In the genomic region with DNA sequence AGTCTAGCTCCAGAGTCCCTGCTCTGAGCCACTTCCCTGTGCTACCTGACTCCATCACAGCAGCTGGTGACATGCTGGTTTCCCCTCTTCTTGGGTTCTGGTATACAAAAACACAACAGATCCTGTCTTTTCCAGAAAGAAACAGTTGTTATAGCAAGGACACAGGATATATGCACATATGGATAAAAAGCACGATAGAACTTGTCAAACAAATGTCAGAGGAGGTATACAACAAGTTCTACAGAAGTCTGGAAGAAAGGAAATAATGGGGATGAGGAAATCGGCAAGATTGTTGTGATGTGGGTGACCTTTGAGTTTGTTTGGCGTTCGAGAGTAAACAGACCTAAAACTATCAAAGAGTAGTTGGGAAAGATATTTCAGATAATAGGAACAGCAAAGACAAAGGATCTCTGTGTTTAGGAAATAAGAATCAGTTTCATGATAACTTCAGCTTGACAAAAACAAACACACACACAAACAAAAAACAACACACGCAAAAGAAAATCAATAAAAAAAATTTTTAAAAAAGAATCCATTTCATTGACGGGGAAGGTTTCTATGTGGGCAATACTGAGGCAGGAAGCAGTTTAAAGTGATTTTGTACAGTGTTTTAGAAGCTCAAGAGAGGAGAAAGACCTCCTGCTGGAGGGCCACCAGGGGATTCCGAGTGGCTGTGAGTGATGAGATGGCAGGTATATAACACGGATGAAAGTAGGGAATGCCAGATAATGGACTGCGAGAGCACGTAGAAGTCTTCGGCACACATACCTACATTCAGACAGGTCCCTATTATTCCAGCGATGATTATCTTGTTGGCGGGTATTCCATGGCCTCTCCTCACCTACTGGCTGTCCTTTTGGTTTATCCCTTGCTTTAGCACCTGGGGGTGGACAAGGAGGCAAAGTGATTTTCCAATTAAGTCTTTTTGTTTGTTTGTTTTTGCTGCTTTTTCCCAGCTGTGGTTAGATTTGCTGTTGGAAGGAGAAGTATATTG, we compare ENCODE assay signal across 1 cellular context.
TF ChIP-seq lines count a peak whose summit lies in the region.

No MANE protein-coding gene starts in this region.

TF ChIP-seq in HepG2, 621 proteins besides CTCF, POLR2A, EP300 and RAD21 (continued from another document and continues in another):
- TF ChIP-seq, protein P1, sequence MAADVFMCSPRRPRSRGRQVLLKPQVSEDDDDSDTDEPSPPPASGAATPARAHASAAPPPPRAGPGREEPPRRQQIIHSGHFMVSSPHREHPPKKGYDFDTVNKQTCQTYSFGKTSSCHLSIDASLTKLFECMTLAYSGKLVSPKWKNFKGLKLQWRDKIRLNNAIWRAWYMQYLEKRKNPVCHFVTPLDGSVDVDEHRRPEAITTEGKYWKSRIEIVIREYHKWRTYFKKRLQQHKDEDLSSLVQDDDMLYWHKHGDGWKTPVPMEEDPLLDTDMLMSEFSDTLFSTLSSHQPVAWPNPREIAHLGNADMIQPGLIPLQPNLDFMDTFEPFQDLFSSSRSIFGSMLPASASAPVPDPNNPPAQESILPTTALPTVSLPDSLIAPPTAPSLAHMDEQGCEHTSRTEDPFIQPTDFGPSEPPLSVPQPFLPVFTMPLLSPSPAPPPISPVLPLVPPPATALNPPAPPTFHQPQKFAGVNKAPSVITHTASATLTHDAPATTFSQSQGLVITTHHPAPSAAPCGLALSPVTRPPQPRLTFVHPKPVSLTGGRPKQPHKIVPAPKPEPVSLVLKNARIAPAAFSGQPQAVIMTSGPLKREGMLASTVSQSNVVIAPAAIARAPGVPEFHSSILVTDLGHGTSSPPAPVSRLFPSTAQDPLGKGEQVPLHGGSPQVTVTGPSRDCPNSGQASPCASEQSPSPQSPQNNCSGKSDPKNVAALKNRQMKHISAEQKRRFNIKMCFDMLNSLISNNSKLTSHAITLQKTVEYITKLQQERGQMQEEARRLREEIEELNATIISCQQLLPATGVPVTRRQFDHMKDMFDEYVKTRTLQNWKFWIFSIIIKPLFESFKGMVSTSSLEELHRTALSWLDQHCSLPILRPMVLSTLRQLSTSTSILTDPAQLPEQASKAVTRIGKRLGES (CRISPR knock-in tag; IDR thresholded peaks at IDR 0.05; ENCODE audit: borderline replicate concordance) = no peak
- TF ChIP-seq ZNF441 (CRISPR knock-in tag; IDR thresholded peaks at IDR 0.05; ENCODE audit: borderline replicate concordance) (0 out of 2 replicates have a peak, but pooled peaks have one; percentile 28), SRF (IDR thresholded peaks at IDR 0.05; ENCODE audit: low read depth, low read length) (no peak), ZNF83 (CRISPR knock-in tag; IDR thresholded peaks at IDR 0.05; ENCODE audit: borderline replicate concordance) (no peak), ZNF33B (CRISPR knock-in tag; IDR thresholded peaks at IDR 0.05) (no peak), JUNB (CRISPR knock-in tag; IDR thresholded peaks at IDR 0.05; ENCODE audit: borderline replicate concordance) (peak; percentile 80), ZNF792 (CRISPR knock-in tag; IDR thresholded peaks at IDR 0.05) (peak; percentile 61; the same call in 1 of the 2 replicates), SMAD9 (CRISPR knock-in tag; IDR thresholded peaks at IDR 0.05) (no peak), ZNF619 (CRISPR knock-in tag; IDR thresholded peaks at IDR 0.05) (no peak), CBX2 (IDR thresholded peaks at IDR 0.05; ENCODE audit: low read depth, low read length) (no peak), CBX2 (CRISPR knock-in tag; IDR thresholded peaks at IDR 0.05; ENCODE audit: low read depth) (no peak), NFKBIZ (CRISPR knock-in tag; IDR thresholded peaks at IDR 0.05) (peak; percentile 92; the same call in 1 of the 2 replicates), ZNF451 (CRISPR knock-in tag; IDR thresholded peaks at IDR 0.05) (no peak), ZNF543 (CRISPR knock-in tag; IDR thresholded peaks at IDR 0.05) (no peak; the same call in 1 of the 2 replicates), ARNTL (CRISPR knock-in tag; IDR thresholded peaks at IDR 0.05) (0 out of 2 replicates have a peak, but pooled peaks have one; percentile 46), ZNF124 (CRISPR knock-in tag; IDR thresholded peaks at IDR 0.05) (peak; percentile 49), SMARCC2 (IDR thresholded peaks at IDR 0.05) (no peak), ZNF205 (CRISPR knock-in tag; IDR thresholded peaks at IDR 0.05) (0 out of 2 replicates have a peak, but pooled peaks have one; percentile 46), ZNF557 (CRISPR knock-in tag; IDR thresholded peaks at IDR 0.05) (no peak), MTA3 (CRISPR knock-in tag; IDR thresholded peaks at IDR 0.05) (no peak), PHF8 (CRISPR knock-in tag; IDR thresholded peaks at IDR 0.05) (no peak), CC2D1A (CRISPR knock-in tag; IDR thresholded peaks at IDR 0.05) (no peak), ZNF777 (CRISPR knock-in tag; IDR thresholded peaks at IDR 0.05) (no peak), ZNF749 (CRISPR knock-in tag; IDR thresholded peaks at IDR 0.05; ENCODE audit: borderline replicate concordance) (no peak), PAX8 (CRISPR knock-in tag; IDR thresholded peaks at IDR 0.05; ENCODE audit: borderline replicate concordance) (no peak), SAP130 (CRISPR knock-in tag; IDR thresholded peaks at IDR 0.05; ENCODE audit: low read depth) (peak; percentile 85)
- TF ChIP-seq, protein P2, sequence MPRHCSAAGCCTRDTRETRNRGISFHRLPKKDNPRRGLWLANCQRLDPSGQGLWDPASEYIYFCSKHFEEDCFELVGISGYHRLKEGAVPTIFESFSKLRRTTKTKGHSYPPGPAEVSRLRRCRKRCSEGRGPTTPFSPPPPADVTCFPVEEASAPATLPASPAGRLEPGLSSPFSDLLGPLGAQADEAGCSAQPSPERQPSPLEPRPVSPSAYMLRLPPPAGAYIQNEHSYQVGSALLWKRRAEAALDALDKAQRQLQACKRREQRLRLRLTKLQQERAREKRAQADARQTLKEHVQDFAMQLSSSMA (CRISPR knock-in tag; IDR thresholded peaks at IDR 0.05) = no peak
- TF ChIP-seq, protein P3, sequence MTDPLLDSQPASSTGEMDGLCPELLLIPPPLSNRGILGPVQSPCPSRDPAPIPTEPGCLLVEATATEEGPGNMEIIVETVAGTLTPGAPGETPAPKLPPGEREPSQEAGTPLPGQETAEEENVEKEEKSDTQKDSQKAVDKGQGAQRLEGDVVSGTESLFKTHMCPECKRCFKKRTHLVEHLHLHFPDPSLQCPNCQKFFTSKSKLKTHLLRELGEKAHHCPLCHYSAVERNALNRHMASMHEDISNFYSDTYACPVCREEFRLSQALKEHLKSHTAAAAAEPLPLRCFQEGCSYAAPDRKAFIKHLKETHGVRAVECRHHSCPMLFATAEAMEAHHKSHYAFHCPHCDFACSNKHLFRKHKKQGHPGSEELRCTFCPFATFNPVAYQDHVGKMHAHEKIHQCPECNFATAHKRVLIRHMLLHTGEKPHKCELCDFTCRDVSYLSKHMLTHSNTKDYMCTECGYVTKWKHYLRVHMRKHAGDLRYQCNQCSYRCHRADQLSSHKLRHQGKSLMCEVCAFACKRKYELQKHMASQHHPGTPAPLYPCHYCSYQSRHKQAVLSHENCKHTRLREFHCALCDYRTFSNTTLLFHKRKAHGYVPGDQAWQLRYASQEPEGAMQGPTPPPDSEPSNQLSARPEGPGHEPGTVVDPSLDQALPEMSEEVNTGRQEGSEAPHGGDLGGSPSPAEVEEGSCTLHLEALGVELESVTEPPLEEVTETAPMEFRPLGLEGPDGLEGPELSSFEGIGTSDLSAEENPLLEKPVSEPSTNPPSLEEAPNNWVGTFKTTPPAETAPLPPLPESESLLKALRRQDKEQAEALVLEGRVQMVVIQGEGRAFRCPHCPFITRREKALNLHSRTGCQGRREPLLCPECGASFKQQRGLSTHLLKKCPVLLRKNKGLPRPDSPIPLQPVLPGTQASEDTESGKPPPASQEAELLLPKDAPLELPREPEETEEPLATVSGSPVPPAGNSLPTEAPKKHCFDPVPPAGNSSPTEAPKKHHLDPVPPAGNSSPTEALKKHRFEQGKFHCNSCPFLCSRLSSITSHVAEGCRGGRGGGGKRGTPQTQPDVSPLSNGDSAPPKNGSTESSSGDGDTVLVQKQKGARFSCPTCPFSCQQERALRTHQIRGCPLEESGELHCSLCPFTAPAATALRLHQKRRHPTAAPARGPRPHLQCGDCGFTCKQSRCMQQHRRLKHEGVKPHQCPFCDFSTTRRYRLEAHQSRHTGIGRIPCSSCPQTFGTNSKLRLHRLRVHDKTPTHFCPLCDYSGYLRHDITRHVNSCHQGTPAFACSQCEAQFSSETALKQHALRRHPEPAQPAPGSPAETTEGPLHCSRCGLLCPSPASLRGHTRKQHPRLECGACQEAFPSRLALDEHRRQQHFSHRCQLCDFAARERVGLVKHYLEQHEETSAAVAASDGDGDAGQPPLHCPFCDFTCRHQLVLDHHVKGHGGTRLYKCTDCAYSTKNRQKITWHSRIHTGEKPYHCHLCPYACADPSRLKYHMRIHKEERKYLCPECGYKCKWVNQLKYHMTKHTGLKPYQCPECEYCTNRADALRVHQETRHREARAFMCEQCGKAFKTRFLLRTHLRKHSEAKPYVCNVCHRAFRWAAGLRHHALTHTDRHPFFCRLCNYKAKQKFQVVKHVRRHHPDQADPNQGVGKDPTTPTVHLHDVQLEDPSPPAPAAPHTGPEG (CRISPR knock-in tag; IDR thresholded peaks at IDR 0.05) = no peak
- TF ChIP-seq, protein P4, sequence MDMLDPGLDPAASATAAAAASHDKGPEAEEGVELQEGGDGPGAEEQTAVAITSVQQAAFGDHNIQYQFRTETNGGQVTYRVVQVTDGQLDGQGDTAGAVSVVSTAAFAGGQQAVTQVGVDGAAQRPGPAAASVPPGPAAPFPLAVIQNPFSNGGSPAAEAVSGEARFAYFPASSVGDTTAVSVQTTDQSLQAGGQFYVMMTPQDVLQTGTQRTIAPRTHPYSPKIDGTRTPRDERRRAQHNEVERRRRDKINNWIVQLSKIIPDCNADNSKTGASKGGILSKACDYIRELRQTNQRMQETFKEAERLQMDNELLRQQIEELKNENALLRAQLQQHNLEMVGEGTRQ (IDR thresholded peaks at IDR 0.05; ENCODE audit: low read depth, low read length) = no peak
- TF ChIP-seq, protein P4 (CRISPR knock-in tag; IDR thresholded peaks at IDR 0.05; ENCODE audit: borderline replicate concordance) = no peak
- TF ChIP-seq, protein P5, sequence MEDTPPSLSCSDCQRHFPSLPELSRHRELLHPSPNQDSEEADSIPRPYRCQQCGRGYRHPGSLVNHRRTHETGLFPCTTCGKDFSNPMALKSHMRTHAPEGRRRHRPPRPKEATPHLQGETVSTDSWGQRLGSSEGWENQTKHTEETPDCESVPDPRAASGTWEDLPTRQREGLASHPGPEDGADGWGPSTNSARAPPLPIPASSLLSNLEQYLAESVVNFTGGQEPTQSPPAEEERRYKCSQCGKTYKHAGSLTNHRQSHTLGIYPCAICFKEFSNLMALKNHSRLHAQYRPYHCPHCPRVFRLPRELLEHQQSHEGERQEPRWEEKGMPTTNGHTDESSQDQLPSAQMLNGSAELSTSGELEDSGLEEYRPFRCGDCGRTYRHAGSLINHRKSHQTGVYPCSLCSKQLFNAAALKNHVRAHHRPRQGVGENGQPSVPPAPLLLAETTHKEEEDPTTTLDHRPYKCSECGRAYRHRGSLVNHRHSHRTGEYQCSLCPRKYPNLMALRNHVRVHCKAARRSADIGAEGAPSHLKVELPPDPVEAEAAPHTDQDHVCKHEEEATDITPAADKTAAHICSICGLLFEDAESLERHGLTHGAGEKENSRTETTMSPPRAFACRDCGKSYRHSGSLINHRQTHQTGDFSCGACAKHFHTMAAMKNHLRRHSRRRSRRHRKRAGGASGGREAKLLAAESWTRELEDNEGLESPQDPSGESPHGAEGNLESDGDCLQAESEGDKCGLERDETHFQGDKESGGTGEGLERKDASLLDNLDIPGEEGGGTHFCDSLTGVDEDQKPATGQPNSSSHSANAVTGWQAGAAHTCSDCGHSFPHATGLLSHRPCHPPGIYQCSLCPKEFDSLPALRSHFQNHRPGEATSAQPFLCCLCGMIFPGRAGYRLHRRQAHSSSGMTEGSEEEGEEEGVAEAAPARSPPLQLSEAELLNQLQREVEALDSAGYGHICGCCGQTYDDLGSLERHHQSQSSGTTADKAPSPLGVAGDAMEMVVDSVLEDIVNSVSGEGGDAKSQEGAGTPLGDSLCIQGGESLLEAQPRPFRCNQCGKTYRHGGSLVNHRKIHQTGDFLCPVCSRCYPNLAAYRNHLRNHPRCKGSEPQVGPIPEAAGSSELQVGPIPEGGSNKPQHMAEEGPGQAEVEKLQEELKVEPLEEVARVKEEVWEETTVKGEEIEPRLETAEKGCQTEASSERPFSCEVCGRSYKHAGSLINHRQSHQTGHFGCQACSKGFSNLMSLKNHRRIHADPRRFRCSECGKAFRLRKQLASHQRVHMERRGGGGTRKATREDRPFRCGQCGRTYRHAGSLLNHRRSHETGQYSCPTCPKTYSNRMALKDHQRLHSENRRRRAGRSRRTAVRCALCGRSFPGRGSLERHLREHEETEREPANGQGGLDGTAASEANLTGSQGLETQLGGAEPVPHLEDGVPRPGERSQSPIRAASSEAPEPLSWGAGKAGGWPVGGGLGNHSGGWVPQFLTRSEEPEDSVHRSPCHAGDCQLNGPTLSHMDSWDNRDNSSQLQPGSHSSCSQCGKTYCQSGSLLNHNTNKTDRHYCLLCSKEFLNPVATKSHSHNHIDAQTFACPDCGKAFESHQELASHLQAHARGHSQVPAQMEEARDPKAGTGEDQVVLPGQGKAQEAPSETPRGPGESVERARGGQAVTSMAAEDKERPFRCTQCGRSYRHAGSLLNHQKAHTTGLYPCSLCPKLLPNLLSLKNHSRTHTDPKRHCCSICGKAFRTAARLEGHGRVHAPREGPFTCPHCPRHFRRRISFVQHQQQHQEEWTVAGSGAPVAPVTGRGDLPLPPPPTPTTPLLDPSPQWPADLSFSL (CRISPR knock-in tag; IDR thresholded peaks at IDR 0.05) = peak; percentile 76; the same call in 1 of the 2 replicates
- TF ChIP-seq, protein P6, sequence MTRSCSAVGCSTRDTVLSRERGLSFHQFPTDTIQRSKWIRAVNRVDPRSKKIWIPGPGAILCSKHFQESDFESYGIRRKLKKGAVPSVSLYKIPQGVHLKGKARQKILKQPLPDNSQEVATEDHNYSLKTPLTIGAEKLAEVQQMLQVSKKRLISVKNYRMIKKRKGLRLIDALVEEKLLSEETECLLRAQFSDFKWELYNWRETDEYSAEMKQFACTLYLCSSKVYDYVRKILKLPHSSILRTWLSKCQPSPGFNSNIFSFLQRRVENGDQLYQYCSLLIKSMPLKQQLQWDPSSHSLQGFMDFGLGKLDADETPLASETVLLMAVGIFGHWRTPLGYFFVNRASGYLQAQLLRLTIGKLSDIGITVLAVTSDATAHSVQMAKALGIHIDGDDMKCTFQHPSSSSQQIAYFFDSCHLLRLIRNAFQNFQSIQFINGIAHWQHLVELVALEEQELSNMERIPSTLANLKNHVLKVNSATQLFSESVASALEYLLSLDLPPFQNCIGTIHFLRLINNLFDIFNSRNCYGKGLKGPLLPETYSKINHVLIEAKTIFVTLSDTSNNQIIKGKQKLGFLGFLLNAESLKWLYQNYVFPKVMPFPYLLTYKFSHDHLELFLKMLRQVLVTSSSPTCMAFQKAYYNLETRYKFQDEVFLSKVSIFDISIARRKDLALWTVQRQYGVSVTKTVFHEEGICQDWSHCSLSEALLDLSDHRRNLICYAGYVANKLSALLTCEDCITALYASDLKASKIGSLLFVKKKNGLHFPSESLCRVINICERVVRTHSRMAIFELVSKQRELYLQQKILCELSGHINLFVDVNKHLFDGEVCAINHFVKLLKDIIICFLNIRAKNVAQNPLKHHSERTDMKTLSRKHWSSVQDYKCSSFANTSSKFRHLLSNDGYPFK (CRISPR knock-in tag; IDR thresholded peaks at IDR 0.05; ENCODE audit: borderline replicate concordance) = no peak
